ENCODE assay signal across 10 cellular contexts in the genomic region with DNA sequence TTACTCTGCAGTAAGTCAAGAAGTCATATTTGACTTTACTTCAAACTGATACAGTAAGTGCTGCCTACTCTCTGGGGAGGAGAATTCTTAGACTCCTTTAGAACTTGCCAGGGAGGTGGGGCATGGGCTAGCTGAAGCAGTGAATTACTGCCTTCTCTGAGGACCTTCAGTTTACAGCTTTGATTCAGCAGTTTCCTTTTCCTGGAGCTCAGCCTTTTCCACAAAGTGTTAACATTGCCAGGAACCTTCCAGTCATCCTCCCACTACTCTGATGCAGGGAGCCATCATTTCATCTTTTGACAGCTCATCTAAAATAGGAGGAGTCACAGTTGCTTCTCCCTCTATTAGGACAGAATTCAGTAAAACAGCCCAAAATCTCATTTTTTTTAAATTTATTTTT. TPM values are rescaled to one million over a fixed set of nuclear protein-coding genes. Genes with fewer than 3 reads are reported as not detected.
DNase-seq lines count a peak whose midpoint lies in the region; ATAC-seq, FAIRE-seq and TF ChIP-seq lines count a peak whose summit lies in the region.
"Had no signal": no experiment of that assay in that cellular context is flagged by ENCODE, and none has a peak within 500 bp of the region (broad histone marks: within the 10 kb centered on the region; RNA-seq: fewer than 3 reads in every experiment).

No MANE protein-coding gene starts in this region.

- H3K36me3 Mint-ChIP-seq in T-helper 17 cell (ENCODE audit: low read depth): peaks cover 12% of the 10 kb centered on the region

- H3K4me1 ChIP-seq in cardiac muscle cell (ENCODE audit: low read depth) (no peaks in the 10 kb centered on the region), left ventricle myocardium inferior (peaks cover 7% of the 10 kb centered on the region), thymus (ENCODE audit: control insufficient read depth, insufficient read depth, low read length) (no peaks in the 10 kb centered on the region), HepG2 (ENCODE audit: insufficient read depth, low read length) (no peaks in the 10 kb centered on the region)
- H3K4me1 ChIP-seq: tibial artery had no signal

- H3K9me3 ChIP-seq in cardiac muscle cell (ENCODE audit: low read depth) (no peaks in the 10 kb centered on the region), left ventricle myocardium inferior (replicated peaks) (no peaks in the 10 kb centered on the region), T-helper 17 cell (ENCODE audit: control insufficient read depth, low read length, poor library complexity, severe bottlenecking) (no peaks in the 10 kb centered on the region), thymus (ENCODE audit: control insufficient read depth) (no peaks in the 10 kb centered on the region), HepG2 (ENCODE audit: low read length) (no peaks in the 10 kb centered on the region)
- H3K9me3 ChIP-seq: tibial artery had no signal

- peaks cover 8% of the 10 kb centered on the region for H3K4me1 Mint-ChIP-seq in T-helper 17 cell

- H3K79me2 ChIP-seq in HepG2 (ENCODE audit: insufficient read depth, low read length): no peaks in the 10 kb centered on the region

- H4K20me1 ChIP-seq in HepG2 (ENCODE audit: insufficient read depth, low read length): no peaks in the 10 kb centered on the region

- no peak for TF ChIP-seq RAD21 in HepG2 (CRISPR knock-in tag; IDR thresholded peaks at IDR 0.05)

- no peak for FAIRE-seq in HepG2 (lab: Jason Lieb, UNC)
- no peak for FAIRE-seq in GM12891 (lab: Jason Lieb, UNC)

- H3K4me2 ChIP-seq in HepG2 (ENCODE audit: low read depth, low read length): no peak overlapping the region

- DNase-seq in cardiac muscle cell (ENCODE audit: low read depth in 1 of 2, low spot score in 1 of 2): peak in 1 of 2 donors; percentile 40
- DNase-seq in left ventricle myocardium inferior: no peak
- DNase-seq in T-helper 17 cell: no peak
- DNase-seq in foreskin fibroblast: peak; percentile 18 to 46
- DNase-seq in NCI-H1930 (lab: John Stamatoyannopoulos, UW): no peak
- DNase-seq in HepG2 (ENCODE audit: low spot score): no peak
- no peak for DNase-seq in GM12891 (ENCODE audit: insufficient read length, low spot score)

- TF ChIP-seq EP300 in HepG2 (IDR thresholded peaks at IDR 0.05; ENCODE audit: low read depth in 2 of 2, low read length in 2 of 2) (no peak), HepG2 (CRISPR knock-in tag; IDR thresholded peaks at IDR 0.05; ENCODE audit: borderline replicate concordance) (no peak)

- H3K4me3 ChIP-seq in cardiac muscle cell: no peak overlapping the region
- H3K4me3 ChIP-seq in left ventricle myocardium inferior: no peak overlapping the region
- H3K4me3 ChIP-seq in foreskin fibroblast (ENCODE audit: low read depth in 1 of 2, low read length in 2 of 2): no peak overlapping the region
- H3K4me3 ChIP-seq in thymus (ENCODE audit: low read length): no peak overlapping the region
- H3K4me3 ChIP-seq in HepG2 (replicated peaks in 1 of 3; ENCODE audit: insufficient read depth in 1 of 3, low read depth in 2 of 3, low read length in 3 of 3): no peak overlapping the region
- H3K4me3 ChIP-seq: tibial artery had no signal

- H2AFZ ChIP-seq in HepG2 (ENCODE audit: low read length): no peak overlapping the region

- no peak overlapping the region for H3K4me3 Mint-ChIP-seq in T-helper 17 cell

- H3K27me3 ChIP-seq in cardiac muscle cell (no peaks in the 10 kb centered on the region), left ventricle myocardium inferior (ENCODE audit: low read depth) (no peaks in the 10 kb centered on the region), thymus (ENCODE audit: control insufficient read depth, insufficient read depth) (no peaks in the 10 kb centered on the region), HepG2 (ENCODE audit: control insufficient read depth in 1 of 2, insufficient read depth in 2 of 2, low read length in 2 of 2) (no peaks in the 10 kb centered on the region)
- H3K27me3 ChIP-seq: tibial artery had no signal

- in situ Hi-C loops in HepG2 (cut with HindIII; ENCODE audit: extremely low pct_ligation_motif_present, low pct_unique_long_range_greater_than_20kb): loop anchor here (5.0 kb wide), 1 partner anchor 122 kb away; no protein-coding TSS in a partner anchor

- POLR2A ChIA-PET in HepG2 (lab: Yijun Ruan, JAX): interaction anchor here (2.1 kb wide), 1 partner anchor 103 kb away, joined by 13 read pairs; no protein-coding TSS in a partner anchor

- H3K9ac ChIP-seq in HepG2 (ENCODE audit: insufficient read depth, low read depth, low read length): no peak overlapping the region

- H3K27me3 Mint-ChIP-seq in T-helper 17 cell: no peaks in the 10 kb centered on the region
- H3K27me3 Mint-ChIP-seq: naive B cell had no signal

- TF ChIP-seq CTCF in cardiac muscle cell (IDR thresholded peaks at IDR 0.05; ENCODE audit: low read depth, low read length) (no peak), left ventricle myocardium inferior (IDR thresholded peaks at IDR 0.05; ENCODE audit: borderline replicate concordance) (no peak), foreskin fibroblast (IDR thresholded peaks at IDR 0.05; ENCODE audit: low read depth, low read length) (no peak), HepG2 (CRISPR knock-in tag; IDR thresholded peaks at IDR 0.05) (no peak)

- CTCF ChIA-PET in HepG2 (lab: Yijun Ruan, JAX; ENCODE audit: low intra/inter-chr PET ratio, low total read pairs): interaction anchor here (0.8 to 3.0 kb wide), 6 partner anchors 103 to 245 kb away, joined by 3 to 76 read pairs (median 8); no protein-coding TSS in a partner anchor

- intact Hi-C loops in left ventricle myocardium inferior (cut with micrococcal nuclease) (loop anchor here (2.0 to 5.0 kb wide), 2 partner anchors 102 to 126 kb away; no protein-coding TSS in a partner anchor), HepG2 (cut with micrococcal nuclease; ENCODE audit: unreplicated experiment) (loop anchor here (1.0 kb wide), 2 partner anchors 104 to 126 kb away; no protein-coding TSS in a partner anchor)

- BruUV-seq in HepG2 (replicated peaks; lab: Mats Ljungman, UMichigan): no TSS peak

- H3K36me3 ChIP-seq in cardiac muscle cell: peaks cover 50% of the 10 kb centered on the region
- H3K36me3 ChIP-seq in left ventricle myocardium inferior: peaks cover 82% of the 10 kb centered on the region
- H3K36me3 ChIP-seq in thymus (ENCODE audit: control insufficient read depth, insufficient read depth): peaks cover 39% of the 10 kb centered on the region
- peaks cover 47 to 77% of the 10 kb centered on the region in 2 experiments for H3K36me3 ChIP-seq in HepG2 (replicated peaks in 1 of 2; ENCODE audit: control insufficient read depth in 1 of 2, insufficient read depth in 2 of 2, low read length in 2 of 2)

- TF ChIP-seq POLR2A in HepG2 (IDR thresholded peaks at IDR 0.05; ENCODE audit: insufficient read depth in 1 of 2, low read depth in 2 of 2, low read length in 2 of 2): no peak
- no peak for TF ChIP-seq POLR2A in GM12891 (IDR thresholded peaks at IDR 0.05; ENCODE audit: low read depth, low read length)

- H3K27ac Mint-ChIP-seq in T-helper 17 cell: no peak overlapping the region

- H3K27ac ChIP-seq in cardiac muscle cell: peak overlapping the region; percentile 49
- H3K27ac ChIP-seq in left ventricle myocardium inferior (replicated peaks): no peak overlapping the region
- peak overlapping the region; percentile 49 for H3K27ac ChIP-seq in thymus (ENCODE audit: low read depth)
- no peak overlapping the region for H3K27ac ChIP-seq in HepG2 (ENCODE audit: extremely low read length, insufficient read depth, low read length)
- H3K27ac ChIP-seq: tibial artery had no signal

- ATAC-seq in T-helper 17 cell (peak; percentile 7), HepG2 (no peak)

TF ChIP-seq in HepG2, 621 proteins besides CTCF, POLR2A, EP300 and RAD21 (continues in another document):
- TF ChIP-seq ZBTB42 (CRISPR knock-in tag; IDR thresholded peaks at IDR 0.05) (no peak), ELF4 (CRISPR knock-in tag; IDR thresholded peaks at IDR 0.05; ENCODE audit: borderline replicate concordance) (no peak), KLF15 (CRISPR knock-in tag; IDR thresholded peaks at IDR 0.05; ENCODE audit: borderline replicate concordance) (no peak), KLF13 (CRISPR knock-in tag; IDR thresholded peaks at IDR 0.05) (no peak), CCAR2 (optimal IDR thresholded peaks at IDR 0.05; ENCODE audit: low read depth, low read length) (no peak)

TF ChIP-seq in GM12891, 5 proteins besides CTCF, POLR2A, EP300 and RAD21:
- TF ChIP-seq POLR2AphosphoS5 (IDR thresholded peaks at IDR 0.05; ENCODE audit: low read depth, low read length) (no peak), TAF1 (IDR thresholded peaks at IDR 0.05; ENCODE audit: low read depth, low read length) (no peak), SPI1 (IDR thresholded peaks at IDR 0.05; ENCODE audit: low read depth, low read length) (no peak), POU2F2 (IDR thresholded peaks at IDR 0.05; ENCODE audit: low read depth, low read length) (no peak), PAX5 (IDR thresholded peaks at IDR 0.05; ENCODE audit: insufficient read depth, low read length, severe bottlenecking) (no peak)

RNA-seq across cellular contexts. Expression of gene PLCG1, which starts 42.7 kb away (rescaled TPM):
- total RNA-seq in cardiac muscle cell (67.4 and 87.6 TPM in 2 replicates), left ventricle myocardium inferior (46.1 TPM), T-helper 17 cell (100 to 1,000 TPM; 420 to 428 TPM), HepG2 (2016; rRNA removed; fragmentation: Illumina TruSeq; extraction: Trizol) (53.1 and 85.3 TPM in 2 replicates)
- polyA plus RNA-seq in cardiac muscle cell (43.7 and 48.8 TPM in 2 replicates), thymus (126 TPM), HepG2 (2011; rRNA removed) (158 and 207 TPM in 2 replicates)
- 8.3 and 10.2 TPM in 2 replicates for total RNA-seq in HepG2 (2016; cell fraction: cytosol; rRNA removed; fragmentation: Illumina TruSeq; extraction: Trizol; ENCODE audit: low read depth)
- total RNA-seq in HepG2 (2016; cell fraction: insoluble cytoplasmic fraction; rRNA removed; fragmentation: Illumina TruSeq; extraction: Trizol): 43.2 and 85.3 TPM in 2 replicates
- total RNA-seq in HepG2 (2016; cell fraction: membrane; rRNA removed; fragmentation: Illumina TruSeq; extraction: Trizol): 23.6 and 25.9 TPM in 2 replicates
- total RNA-seq in HepG2 (2016; cell fraction: nucleus; rRNA removed; fragmentation: Illumina TruSeq; extraction: Trizol): 119 and 141 TPM in 2 replicates
- polyA plus RNA-seq in HepG2 (2011; cell fraction: cytosol; rRNA removed): 50.7 and 54.7 TPM in 2 replicates
- polyA plus RNA-seq in HepG2 (2011; cell fraction: nucleus; rRNA removed): 1,608 and 1,708 TPM in 2 replicates
- polyA plus RNA-seq in HepG2 (2012): 152 and 164 TPM in 2 replicates
- 3.6 and 4.0 TPM in 2 replicates for polyA plus RNA-seq in HepG2 (2016; cell fraction: cytosol; fragmentation: Illumina TruSeq; extraction: Trizol; ENCODE audit: low read depth)
- 54.2 and 61.1 TPM in 2 replicates for polyA plus RNA-seq in HepG2 (2016; cell fraction: insoluble cytoplasmic fraction; fragmentation: Illumina TruSeq; extraction: Trizol; ENCODE audit: low read depth)
- 12.4 and 12.5 TPM in 2 replicates for polyA plus RNA-seq in HepG2 (2016; cell fraction: membrane; fragmentation: Illumina TruSeq; extraction: Trizol; ENCODE audit: low read depth)
- 371 and 407 TPM in 2 replicates for polyA plus RNA-seq in HepG2 (2016; cell fraction: nucleus; fragmentation: Illumina TruSeq; extraction: Trizol; ENCODE audit: insufficient read depth, low read depth)
- 74.2 and 219 TPM in 2 replicates for polyA minus RNA-seq in HepG2 (2011; rRNA and poly(A)+ RNA removed; ENCODE audit: low replicate concordance)
- polyA minus RNA-seq in HepG2 (2011; cell fraction: cytosol; rRNA and poly(A)+ RNA removed): 77.9 and 95.1 TPM in 2 replicates
- 286 and 292 TPM in 2 replicates for polyA minus RNA-seq in HepG2 (2011; cell fraction: nucleus; rRNA and poly(A)+ RNA removed)
- polyA plus RNA-seq in GM12891 (2012; ENCODE audit: low read depth, missing spikeins): 70.7 TPM

Comparison
In these comparisons a context has a peak if more than half of its experiments do, and no peak if none do; other contexts are left out.
1. H3K27ac ChIP-seq: peak in cardiac muscle cell (single experiment) and thymus (single experiment); none in left ventricle myocardium inferior (single experiment) and HepG2 (single experiment).
2. DNase-seq: peak in foreskin fibroblast (2 of 2); none in left ventricle myocardium inferior (single experiment), T-helper 17 cell (0 of 3), NCI-H1930 (0 of 2), HepG2 (single experiment) and GM12891 (single experiment).